In the genomic region with DNA sequence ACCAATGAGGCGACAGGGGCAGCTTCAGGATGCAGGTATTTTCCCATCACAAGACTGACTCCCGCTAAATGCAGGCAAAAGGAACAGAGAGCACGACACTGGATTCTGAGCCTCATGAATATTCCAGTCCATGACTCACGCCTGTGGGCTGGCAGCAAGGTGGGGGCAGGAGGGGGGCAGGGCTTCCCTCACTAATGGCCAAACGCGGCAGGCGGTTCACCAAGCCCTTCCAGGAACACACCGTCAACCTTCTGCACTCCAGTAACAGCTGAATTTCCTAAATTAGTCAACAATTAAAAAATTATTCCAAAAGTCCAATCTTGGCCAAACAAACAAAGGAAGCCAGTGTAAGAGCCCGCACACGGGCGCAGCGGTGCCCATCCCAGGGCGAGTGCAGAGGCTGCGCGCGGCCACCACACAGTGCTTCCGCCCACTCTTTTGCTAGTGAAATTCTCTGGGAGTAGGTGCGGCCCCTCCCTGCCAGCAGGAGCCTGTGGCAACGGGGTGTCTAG, we compare ENCODE assay signal across 1 cellular context.
TF ChIP-seq lines count a peak whose summit lies in the region.

No MANE protein-coding gene starts in this region.

TF ChIP-seq in HepG2, 621 proteins besides CTCF, POLR2A, EP300 and RAD21:
- TF ChIP-seq ZNF253 (CRISPR knock-in tag; IDR thresholded peaks at IDR 0.05; ENCODE audit: borderline replicate concordance): no peak
- TF ChIP-seq JARID2 (CRISPR knock-in tag; IDR thresholded peaks at IDR 0.05; ENCODE audit: insufficient replicate concordance): no peak
- peak; percentile 41; the same call in 1 of the 2 replicates for TF ChIP-seq ZBTB33 (CRISPR knock-in tag; IDR thresholded peaks at IDR 0.05)
- no peak for TF ChIP-seq ZSCAN31 (CRISPR knock-in tag; IDR thresholded peaks at IDR 0.05; ENCODE audit: low read depth)
- no peak for TF ChIP-seq NFE2L2 (IDR thresholded peaks at IDR 0.05; ENCODE audit: low read length)
- TF ChIP-seq, protein P1, sequence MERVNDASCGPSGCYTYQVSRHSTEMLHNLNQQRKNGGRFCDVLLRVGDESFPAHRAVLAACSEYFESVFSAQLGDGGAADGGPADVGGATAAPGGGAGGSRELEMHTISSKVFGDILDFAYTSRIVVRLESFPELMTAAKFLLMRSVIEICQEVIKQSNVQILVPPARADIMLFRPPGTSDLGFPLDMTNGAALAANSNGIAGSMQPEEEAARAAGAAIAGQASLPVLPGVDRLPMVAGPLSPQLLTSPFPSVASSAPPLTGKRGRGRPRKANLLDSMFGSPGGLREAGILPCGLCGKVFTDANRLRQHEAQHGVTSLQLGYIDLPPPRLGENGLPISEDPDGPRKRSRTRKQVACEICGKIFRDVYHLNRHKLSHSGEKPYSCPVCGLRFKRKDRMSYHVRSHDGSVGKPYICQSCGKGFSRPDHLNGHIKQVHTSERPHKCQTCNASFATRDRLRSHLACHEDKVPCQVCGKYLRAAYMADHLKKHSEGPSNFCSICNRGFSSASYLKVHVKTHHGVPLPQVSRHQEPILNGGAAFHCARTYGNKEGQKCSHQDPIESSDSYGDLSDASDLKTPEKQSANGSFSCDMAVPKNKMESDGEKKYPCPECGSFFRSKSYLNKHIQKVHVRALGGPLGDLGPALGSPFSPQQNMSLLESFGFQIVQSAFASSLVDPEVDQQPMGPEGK (CRISPR knock-in tag; IDR thresholded peaks at IDR 0.05): no peak
